Comparison of ENCODE assay signal across 11 cellular contexts in genomic region chr16:81582655-81583441, GRCh38.
A peak's percentile ranks its signal among the peaks of the same experiment; 100 is the strongest.
DNase-seq lines count a peak whose midpoint lies in the region; ATAC-seq and TF ChIP-seq lines count a peak whose summit lies in the region.
"Had no signal": no experiment of that assay in that cellular context is flagged by ENCODE, and none has a peak within 500 bp of the region (broad histone marks: within the 10 kb centered on the region; RNA-seq: fewer than 3 reads in every experiment).

No MANE protein-coding gene starts in this region.

- DNase-seq in H7 = peak; percentile 52
- no peak for DNase-seq in astrocyte of the cerebellum (ENCODE audit: low read depth)
- no peak for DNase-seq in left ventricle myocardium superior
- DNase-seq in retinal pigment epithelial cell (ENCODE audit: low read depth) = no peak
- DNase-seq in NCI-H2196 treated with DMSO at 0.1 percent for 48 hours (lab: John Stamatoyannopoulos, UW; ENCODE audit: unreplicated experiment) = no peak
- DNase-seq: effector CD8-positive, alpha-beta T cell; naive thymus-derived CD4-positive, alpha-beta T cell; NCI-H774 had no signal

- H3K36me3 ChIP-seq in H7 (replicated peaks; ENCODE audit: control insufficient read depth, insufficient read depth, low read length) = no peaks in the 10 kb centered on the region

- in situ Hi-C loops in astrocyte of the cerebellum (cut with HindIII; ENCODE audit: low sequenced_read_pairs) = no loop called here

- no peaks in the 10 kb centered on the region for H3K27me3 ChIP-seq in H7 (ENCODE audit: control insufficient read depth, insufficient read depth, low read length)

- ATAC-seq in left ventricle myocardium superior (peak; percentile 66), HG03354 (IDR thresholded peaks at IDR 0.05; ENCODE audit: poor library complexity, severe bottlenecking, unreplicated experiment) (no peak), GM19035 (IDR thresholded peaks at IDR 0.05; ENCODE audit: unreplicated experiment) (no peak), GM21619 (IDR thresholded peaks at IDR 0.05; ENCODE audit: unreplicated experiment) (no peak)
- ATAC-seq: naive thymus-derived CD4-positive, alpha-beta T cell had no signal

- H3K4me3 ChIP-seq in H7 (ENCODE audit: insufficient read depth, low read depth, low read length) (no peak overlapping the region), astrocyte of the cerebellum (ENCODE audit: low read depth, low read length) (no peak overlapping the region), retinal pigment epithelial cell (ENCODE audit: low read length) (no peak overlapping the region)

- TF ChIP-seq CTCF in astrocyte of the cerebellum (IDR thresholded peaks at IDR 0.05; ENCODE audit: low read depth, low read length, missing control alignments) = peak; percentile 29
- peak; percentile 8 for TF ChIP-seq CTCF in retinal pigment epithelial cell (conservative IDR thresholded peaks at IDR 0.05; ENCODE audit: low read depth, low read length)

- intact Hi-C loops in left ventricle myocardium superior (cut with micrococcal nuclease) = no loop called here
